1 cellular context compared by ENCODE assay signal in the genomic region with DNA sequence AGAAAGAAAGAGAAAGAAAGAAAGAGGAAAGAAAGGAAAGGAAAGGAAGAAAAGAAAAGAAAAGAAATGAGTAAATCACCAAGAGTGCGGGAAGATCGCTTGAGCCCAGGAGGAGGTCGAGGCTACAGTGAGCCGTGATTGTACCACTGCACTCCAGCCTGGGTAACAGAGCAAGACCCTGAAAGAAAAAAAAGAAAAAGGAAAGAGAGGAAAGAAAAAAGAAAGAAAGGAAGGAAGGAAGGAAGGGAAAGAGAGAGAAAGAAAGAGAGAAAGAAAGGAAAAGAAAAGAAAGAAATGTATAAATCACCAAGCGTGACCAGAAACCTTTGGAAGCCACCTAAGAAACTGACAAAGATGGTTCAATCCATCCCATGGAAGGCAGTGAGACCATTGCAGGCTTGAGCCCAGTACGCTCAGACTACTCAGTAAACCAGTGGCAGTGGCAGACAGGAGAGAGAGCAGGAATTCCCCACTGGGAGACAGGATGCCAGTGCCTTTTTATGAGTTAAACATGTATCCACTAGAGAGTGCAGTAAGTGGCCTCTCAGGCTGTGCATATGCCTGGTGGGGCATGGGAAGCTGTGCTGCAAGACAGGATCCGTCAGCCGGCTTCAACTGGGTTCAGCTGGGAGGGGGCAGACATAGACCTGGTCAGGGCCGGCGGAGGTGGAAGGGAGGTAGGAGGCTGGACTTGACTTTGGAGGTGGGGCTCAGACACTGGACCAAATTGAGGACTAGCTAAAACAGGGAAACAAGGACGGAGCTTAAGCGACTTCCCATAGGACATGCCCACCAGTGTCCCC.
TF ChIP-seq lines count a peak whose summit lies in the region.

No MANE protein-coding gene starts in this region.

TF ChIP-seq in K562, 482 proteins besides CTCF, POLR2A, EP300 and RAD21 (continued from another document):
- TF ChIP-seq HINFP (tag; conservative IDR thresholded peaks at IDR 0.05; ENCODE audit: low read depth) (peak; percentile 89), FOXK2 (conservative IDR thresholded peaks at IDR 0.05 in 1 of 2, IDR thresholded peaks at IDR 0.05 in 1 of 2; ENCODE audit: low read depth in 2 of 2) (peak in 1 of 2 experiments; percentile 72; a peak in 1 of 4 replicates), LARP7 (IDR thresholded peaks at IDR 0.05) (peak; percentile 80; the same call in 1 of the 2 replicates), ZNF384 (IDR thresholded peaks at IDR 0.05; ENCODE audit: low read depth, low read length) (no peak), CHAMP1 (IDR thresholded peaks at IDR 0.05) (no peak), MCM7 (IDR thresholded peaks at IDR 0.05) (0 out of 4 replicates have a peak, but pooled peaks of 1 of the 2 experiments have one; percentile 7), E2F1 (CRISPR knock-in tag; IDR thresholded peaks at IDR 0.05) (no peak), KLF6 (CRISPR knock-in tag; IDR thresholded peaks at IDR 0.05; ENCODE audit: borderline replicate concordance) (no peak), THRB (CRISPR knock-in tag; conservative IDR thresholded peaks at IDR 0.05) (0 out of 2 replicates have a peak, but pooled peaks have one; percentile 22), NCOA1 (IDR thresholded peaks at IDR 0.05; ENCODE audit: low read depth) (0 out of 2 replicates have a peak, but pooled peaks have one; percentile 6), TCF3 (CRISPR knock-in tag; IDR thresholded peaks at IDR 0.05) (no peak), PCBP2 (IDR thresholded peaks at IDR 0.05; ENCODE audit: low read depth, low read length, poor library complexity, severe bottlenecking) (no peak), FOXP1 (CRISPR knock-in tag; IDR thresholded peaks at IDR 0.05) (no peak), MTA1 (IDR thresholded peaks at IDR 0.05; ENCODE audit: borderline replicate concordance) (0 out of 2 replicates have a peak, but pooled peaks have one; percentile 9), SMARCA5 (IDR thresholded peaks at IDR 0.05) (no peak), NELFE (IDR thresholded peaks at IDR 0.05; ENCODE audit: insufficient read depth, insufficient read length) (no peak), HMG20B (CRISPR knock-in tag; IDR thresholded peaks at IDR 0.05) (no peak), NCOR1 (IDR thresholded peaks at IDR 0.05) (no peak), THRAP3 (IDR thresholded peaks at IDR 0.05; ENCODE audit: borderline replicate concordance) (peak; percentile 84), MLLT1 (IDR thresholded peaks at IDR 0.05) (0 out of 4 replicates have a peak, but pooled peaks of 1 of the 2 experiments have one; percentile 37), NR4A1 (CRISPR knock-in tag; IDR thresholded peaks at IDR 0.05) (no peak), NR4A1 (tag; IDR thresholded peaks at IDR 0.05) (no peak), PHB2 (IDR thresholded peaks at IDR 0.05; ENCODE audit: low read depth) (0 out of 2 replicates have a peak, but pooled peaks have one; percentile 2), RCOR1 (IDR thresholded peaks at IDR 0.05; ENCODE audit: borderline replicate concordance in 1 of 2, low read depth in 2 of 2, low read length in 2 of 2) (no peak), KDM4B (IDR thresholded peaks at IDR 0.05; ENCODE audit: borderline replicate concordance in 2 of 2, low read depth in 1 of 2) (no peak), ZNF507 (tag; conservative IDR thresholded peaks at IDR 0.05) (no peak), TRIM25 (IDR thresholded peaks at IDR 0.05; ENCODE audit: borderline replicate concordance) (no peak)
- TF ChIP-seq, protein P1, sequence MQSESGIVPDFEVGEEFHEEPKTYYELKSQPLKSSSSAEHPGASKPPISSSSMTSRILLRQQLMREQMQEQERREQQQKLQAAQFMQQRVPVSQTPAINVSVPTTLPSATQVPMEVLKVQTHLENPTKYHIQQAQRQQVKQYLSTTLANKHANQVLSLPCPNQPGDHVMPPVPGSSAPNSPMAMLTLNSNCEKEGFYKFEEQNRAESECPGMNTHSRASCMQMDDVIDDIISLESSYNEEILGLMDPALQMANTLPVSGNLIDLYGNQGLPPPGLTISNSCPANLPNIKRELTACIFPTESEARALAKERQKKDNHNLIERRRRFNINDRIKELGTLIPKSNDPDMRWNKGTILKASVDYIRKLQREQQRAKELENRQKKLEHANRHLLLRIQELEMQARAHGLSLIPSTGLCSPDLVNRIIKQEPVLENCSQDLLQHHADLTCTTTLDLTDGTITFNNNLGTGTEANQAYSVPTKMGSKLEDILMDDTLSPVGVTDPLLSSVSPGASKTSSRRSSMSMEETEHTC (IDR thresholded peaks at IDR 0.05) = no peak
- TF ChIP-seq, protein P2, sequence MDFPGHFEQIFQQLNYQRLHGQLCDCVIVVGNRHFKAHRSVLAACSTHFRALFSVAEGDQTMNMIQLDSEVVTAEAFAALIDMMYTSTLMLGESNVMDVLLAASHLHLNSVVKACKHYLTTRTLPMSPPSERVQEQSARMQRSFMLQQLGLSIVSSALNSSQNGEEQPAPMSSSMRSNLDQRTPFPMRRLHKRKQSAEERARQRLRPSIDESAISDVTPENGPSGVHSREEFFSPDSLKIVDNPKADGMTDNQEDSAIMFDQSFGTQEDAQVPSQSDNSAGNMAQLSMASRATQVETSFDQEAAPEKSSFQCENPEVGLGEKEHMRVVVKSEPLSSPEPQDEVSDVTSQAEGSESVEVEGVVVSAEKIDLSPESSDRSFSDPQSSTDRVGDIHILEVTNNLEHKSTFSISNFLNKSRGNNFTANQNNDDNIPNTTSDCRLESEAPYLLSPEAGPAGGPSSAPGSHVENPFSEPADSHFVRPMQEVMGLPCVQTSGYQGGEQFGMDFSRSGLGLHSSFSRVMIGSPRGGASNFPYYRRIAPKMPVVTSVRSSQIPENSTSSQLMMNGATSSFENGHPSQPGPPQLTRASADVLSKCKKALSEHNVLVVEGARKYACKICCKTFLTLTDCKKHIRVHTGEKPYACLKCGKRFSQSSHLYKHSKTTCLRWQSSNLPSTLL (IDR thresholded peaks at IDR 0.05) = peak; percentile 30; the same call in 1 of the 2 replicates
- TF ChIP-seq, protein P3, sequence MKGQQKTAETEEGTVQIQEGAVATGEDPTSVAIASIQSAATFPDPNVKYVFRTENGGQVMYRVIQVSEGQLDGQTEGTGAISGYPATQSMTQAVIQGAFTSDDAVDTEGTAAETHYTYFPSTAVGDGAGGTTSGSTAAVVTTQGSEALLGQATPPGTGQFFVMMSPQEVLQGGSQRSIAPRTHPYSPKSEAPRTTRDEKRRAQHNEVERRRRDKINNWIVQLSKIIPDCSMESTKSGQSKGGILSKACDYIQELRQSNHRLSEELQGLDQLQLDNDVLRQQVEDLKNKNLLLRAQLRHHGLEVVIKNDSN (CRISPR knock-in tag; IDR thresholded peaks at IDR 0.05) = no peak
